10 cellular contexts compared by ENCODE assay signal in the genomic region with DNA sequence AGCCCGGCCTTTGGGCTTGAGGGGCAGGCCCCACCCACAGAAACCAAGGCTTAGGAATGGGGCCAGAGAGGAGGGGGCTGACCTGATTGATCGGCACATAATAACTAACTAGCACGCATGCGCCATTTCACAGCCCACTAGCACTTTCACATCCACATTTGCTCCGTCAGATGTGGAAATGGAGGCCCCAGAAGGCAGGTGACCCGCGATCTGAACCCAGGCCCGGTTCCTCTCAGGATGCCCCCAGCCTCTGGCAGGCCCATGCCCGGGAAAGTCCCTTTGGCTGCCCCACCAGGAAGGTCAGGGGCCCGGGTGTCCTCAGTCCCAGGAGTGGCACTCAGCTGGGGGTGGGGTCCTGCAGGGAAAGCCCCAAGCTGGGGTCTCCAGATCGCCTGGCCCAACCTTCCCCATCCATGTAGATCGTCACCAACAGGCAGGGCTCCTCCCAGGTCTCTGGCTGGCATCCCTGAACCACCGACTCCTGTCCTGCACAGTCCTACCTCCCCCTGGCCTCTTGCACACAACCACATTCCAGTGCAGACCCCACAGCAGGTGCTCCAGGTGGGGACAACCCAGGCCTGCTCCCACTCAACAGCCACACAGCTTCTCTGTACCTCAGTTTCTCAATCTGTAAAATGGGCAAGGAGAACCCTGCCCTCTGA. TPM values are rescaled to one million over a fixed set of nuclear protein-coding genes. Genes with fewer than 3 reads are reported as not detected.
DNase-seq lines count a peak whose midpoint lies in the region; ATAC-seq, FAIRE-seq and TF ChIP-seq lines count a peak whose summit lies in the region.
"Had no signal": no experiment of that assay in that cellular context is flagged by ENCODE, and none has a peak within 500 bp of the region (broad histone marks: within the 10 kb centered on the region; RNA-seq: fewer than 3 reads in every experiment).

No MANE protein-coding gene starts in this region.

- no peaks in the 10 kb centered on the region for H3K4me1 ChIP-seq in HepG2 (ENCODE audit: insufficient read depth, low read length)
- H3K4me1 ChIP-seq in colonic mucosa: no peaks in the 10 kb centered on the region

- TF ChIP-seq CTCF in HepG2 (CRISPR knock-in tag; IDR thresholded peaks at IDR 0.05) (no peak), colonic mucosa (IDR thresholded peaks at IDR 0.05) (no peak)

- H3K27ac ChIP-seq in HepG2 (ENCODE audit: extremely low read length, insufficient read depth, low read length) (no peak overlapping the region), colonic mucosa (no peak overlapping the region)

- H3K4me2 ChIP-seq in HepG2 (ENCODE audit: low read depth, low read length): no peak overlapping the region

- intact Hi-C loops in HepG2 (cut with micrococcal nuclease; ENCODE audit: unreplicated experiment) (no loop called here), colonic mucosa (cut with DNase I) (no loop called here)

- H3K79me2 ChIP-seq in HepG2 (ENCODE audit: insufficient read depth, low read length): peaks cover 72% of the 10 kb centered on the region

- H3K9me3 ChIP-seq in HepG2 (ENCODE audit: low read length): no peaks in the 10 kb centered on the region
- no peaks in the 10 kb centered on the region for H3K9me3 ChIP-seq in colonic mucosa

- H2AFZ ChIP-seq in HepG2 (ENCODE audit: low read length): no peak overlapping the region

- peaks cover 25% of the 10 kb centered on the region; the same call in 1 of the 2 replicates for H4K20me1 ChIP-seq in HepG2 (ENCODE audit: insufficient read depth, low read length)

- POLR2A ChIA-PET in HepG2 (lab: Yijun Ruan, JAX): no interaction called here

- 74% methylated on average over 5 of the region's 13 CpGs for WGBS in HepG2 (ENCODE audit: low lambda C conversion rate)

- ATAC-seq in GM18498 (IDR thresholded peaks at IDR 0.05; ENCODE audit: unreplicated experiment): peak; percentile 45
- ATAC-seq in GM21529 (IDR thresholded peaks at IDR 0.05; ENCODE audit: unreplicated experiment): peak; percentile 57
- peak; percentile 37 for ATAC-seq in HG03457 (IDR thresholded peaks at IDR 0.05; ENCODE audit: unreplicated experiment)
- ATAC-seq in HepG2: no peak
- ATAC-seq: T-cell had no signal

- BruUV-seq in HepG2 (replicated peaks; lab: Mats Ljungman, UMichigan): no TSS peak

- FAIRE-seq in HepG2 (lab: Jason Lieb, UNC): no peak

- TF ChIP-seq EP300 in HepG2 (IDR thresholded peaks at IDR 0.05; ENCODE audit: low read depth in 2 of 2, low read length in 2 of 2) (no peak), HepG2 (CRISPR knock-in tag; IDR thresholded peaks at IDR 0.05; ENCODE audit: borderline replicate concordance) (no peak)

- CTCF ChIA-PET in HepG2 (lab: Yijun Ruan, JAX; ENCODE audit: low intra/inter-chr PET ratio, low total read pairs): no interaction called here

- H3K27me3 ChIP-seq in HepG2 (ENCODE audit: control insufficient read depth in 1 of 2, insufficient read depth in 2 of 2, low read length in 2 of 2) (no peaks in the 10 kb centered on the region), colonic mucosa (no peaks in the 10 kb centered on the region)

- no peak for TF ChIP-seq POLR2A in HepG2 (IDR thresholded peaks at IDR 0.05; ENCODE audit: insufficient read depth in 1 of 2, low read depth in 2 of 2, low read length in 2 of 2)

- H3K9ac ChIP-seq in HepG2 (ENCODE audit: insufficient read depth, low read depth, low read length) (no peak overlapping the region), colonic mucosa (ENCODE audit: low read depth in 2 of 2, low read length in 2 of 2) (no peak overlapping the region)

- in situ Hi-C loops in HepG2 (cut with HindIII; ENCODE audit: extremely low pct_ligation_motif_present, low pct_unique_long_range_greater_than_20kb): no loop called here

- no peak for TF ChIP-seq RAD21 in HepG2 (CRISPR knock-in tag; IDR thresholded peaks at IDR 0.05)

- H3K4me3 ChIP-seq in HepG2 (replicated peaks in 1 of 3; ENCODE audit: insufficient read depth in 1 of 3, low read depth in 2 of 3, low read length in 3 of 3) (no peak overlapping the region), colonic mucosa (no peak overlapping the region)

- H3K36me3 ChIP-seq in HepG2 (replicated peaks in 1 of 2; ENCODE audit: control insufficient read depth in 1 of 2, insufficient read depth in 2 of 2, low read length in 2 of 2) (peaks cover 4 to 26% of the 10 kb centered on the region in 2 experiments; a peak in 3 of 5 replicates), colonic mucosa (no peaks in the 10 kb centered on the region)

- DNase-seq in HepG2 (ENCODE audit: low spot score) (no peak), colonic mucosa (no peak), OCI-M2 (lab: John Stamatoyannopoulos, UW; ENCODE audit: unreplicated experiment) (no peak), NCI-H146 treated with DMSO at 0.1 percent for 48 hours (lab: John Stamatoyannopoulos, UW; ENCODE audit: unreplicated experiment) (no peak), NCI-H2227 (lab: John Stamatoyannopoulos, UW; ENCODE audit: unreplicated experiment) (no peak)
- DNase-seq: DND-41, T-cell had no signal

TF ChIP-seq in HepG2, 621 proteins besides CTCF, POLR2A, EP300 and RAD21:
- no peak for TF ChIP-seq SIX4 (CRISPR knock-in tag; IDR thresholded peaks at IDR 0.05)
- peak; percentile 87 for TF ChIP-seq ZNF629 (CRISPR knock-in tag; conservative IDR thresholded peaks at IDR 0.05)
- TF ChIP-seq ZNF775 (CRISPR knock-in tag; IDR thresholded peaks at IDR 0.05; ENCODE audit: borderline replicate concordance): no peak
- TF ChIP-seq MAZ (IDR thresholded peaks at IDR 0.05; ENCODE audit: borderline replicate concordance, low read depth, low read length): no peak
- no peak for TF ChIP-seq MAZ (CRISPR knock-in tag; IDR thresholded peaks at IDR 0.05; ENCODE audit: low read depth)
- TF ChIP-seq, protein P1, sequence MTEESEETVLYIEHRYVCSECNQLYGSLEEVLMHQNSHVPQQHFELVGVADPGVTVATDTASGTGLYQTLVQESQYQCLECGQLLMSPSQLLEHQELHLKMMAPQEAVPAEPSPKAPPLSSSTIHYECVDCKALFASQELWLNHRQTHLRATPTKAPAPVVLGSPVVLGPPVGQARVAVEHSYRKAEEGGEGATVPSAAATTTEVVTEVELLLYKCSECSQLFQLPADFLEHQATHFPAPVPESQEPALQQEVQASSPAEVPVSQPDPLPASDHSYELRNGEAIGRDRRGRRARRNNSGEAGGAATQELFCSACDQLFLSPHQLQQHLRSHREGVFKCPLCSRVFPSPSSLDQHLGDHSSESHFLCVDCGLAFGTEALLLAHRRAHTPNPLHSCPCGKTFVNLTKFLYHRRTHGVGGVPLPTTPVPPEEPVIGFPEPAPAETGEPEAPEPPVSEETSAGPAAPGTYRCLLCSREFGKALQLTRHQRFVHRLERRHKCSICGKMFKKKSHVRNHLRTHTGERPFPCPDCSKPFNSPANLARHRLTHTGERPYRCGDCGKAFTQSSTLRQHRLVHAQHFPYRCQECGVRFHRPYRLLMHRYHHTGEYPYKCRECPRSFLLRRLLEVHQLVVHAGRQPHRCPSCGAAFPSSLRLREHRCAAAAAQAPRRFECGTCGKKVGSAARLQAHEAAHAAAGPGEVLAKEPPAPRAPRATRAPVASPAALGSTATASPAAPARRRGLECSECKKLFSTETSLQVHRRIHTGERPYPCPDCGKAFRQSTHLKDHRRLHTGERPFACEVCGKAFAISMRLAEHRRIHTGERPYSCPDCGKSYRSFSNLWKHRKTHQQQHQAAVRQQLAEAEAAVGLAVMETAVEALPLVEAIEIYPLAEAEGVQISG (CRISPR knock-in tag; IDR thresholded peaks at IDR 0.05): no peak
- TF ChIP-seq ZMYM3 (CRISPR knock-in tag; IDR thresholded peaks at IDR 0.05): 0 out of 2 replicates have a peak, but pooled peaks have one; percentile 41

RNA-seq across cellular contexts. Expression of gene VAV2, which starts 46.7 kb away (rescaled TPM):
- 21.2 and 22.5 TPM in 2 replicates for total RNA-seq in HepG2 (2016; rRNA removed; fragmentation: Illumina TruSeq; extraction: Trizol)
- 11.6 and 15.3 TPM in 2 replicates for total RNA-seq in HepG2 (2016; cell fraction: cytosol; rRNA removed; fragmentation: Illumina TruSeq; extraction: Trizol; ENCODE audit: low read depth)
- total RNA-seq in HepG2 (2016; cell fraction: insoluble cytoplasmic fraction; rRNA removed; fragmentation: Illumina TruSeq; extraction: Trizol): 17.5 and 22.6 TPM in 2 replicates
- total RNA-seq in HepG2 (2016; cell fraction: membrane; rRNA removed; fragmentation: Illumina TruSeq; extraction: Trizol): 15.0 and 15.8 TPM in 2 replicates
- total RNA-seq in HepG2 (2016; cell fraction: nucleus; rRNA removed; fragmentation: Illumina TruSeq; extraction: Trizol): 24.8 and 26.3 TPM in 2 replicates
- polyA plus RNA-seq in HepG2 (2011; rRNA removed): 22.9 and 32.7 TPM in 2 replicates
- polyA plus RNA-seq in HepG2 (2011; cell fraction: cytosol; rRNA removed): 23.2 and 24.2 TPM in 2 replicates
- polyA plus RNA-seq in HepG2 (2011; cell fraction: nucleus; rRNA removed): 70.9 and 79.3 TPM in 2 replicates
- 34.9 and 35.5 TPM in 2 replicates for polyA plus RNA-seq in HepG2 (2012)
- 2.1 and 2.5 TPM in 2 replicates for polyA plus RNA-seq in HepG2 (2016; cell fraction: cytosol; fragmentation: Illumina TruSeq; extraction: Trizol; ENCODE audit: low read depth)
- 21.5 and 26.8 TPM in 2 replicates for polyA plus RNA-seq in HepG2 (2016; cell fraction: insoluble cytoplasmic fraction; fragmentation: Illumina TruSeq; extraction: Trizol; ENCODE audit: low read depth)
- 8.7 and 9.2 TPM in 2 replicates for polyA plus RNA-seq in HepG2 (2016; cell fraction: membrane; fragmentation: Illumina TruSeq; extraction: Trizol; ENCODE audit: low read depth)
- 61.9 and 62.3 TPM in 2 replicates for polyA plus RNA-seq in HepG2 (2016; cell fraction: nucleus; fragmentation: Illumina TruSeq; extraction: Trizol; ENCODE audit: insufficient read depth, low read depth)
- polyA minus RNA-seq in HepG2 (2011; rRNA and poly(A)+ RNA removed; ENCODE audit: low replicate concordance): 37.6 and 51.8 TPM in 2 replicates
- 33.6 and 35.2 TPM in 2 replicates for polyA minus RNA-seq in HepG2 (2011; cell fraction: cytosol; rRNA and poly(A)+ RNA removed)
- polyA minus RNA-seq in HepG2 (2011; cell fraction: nucleus; rRNA and poly(A)+ RNA removed): 32.7 and 34.4 TPM in 2 replicates
- 10 to 100 TPM; 30.7 to 45.1 TPM for total RNA-seq in colonic mucosa
